Comparison of ENCODE assay signal across 8 cellular contexts in the genomic region with DNA sequence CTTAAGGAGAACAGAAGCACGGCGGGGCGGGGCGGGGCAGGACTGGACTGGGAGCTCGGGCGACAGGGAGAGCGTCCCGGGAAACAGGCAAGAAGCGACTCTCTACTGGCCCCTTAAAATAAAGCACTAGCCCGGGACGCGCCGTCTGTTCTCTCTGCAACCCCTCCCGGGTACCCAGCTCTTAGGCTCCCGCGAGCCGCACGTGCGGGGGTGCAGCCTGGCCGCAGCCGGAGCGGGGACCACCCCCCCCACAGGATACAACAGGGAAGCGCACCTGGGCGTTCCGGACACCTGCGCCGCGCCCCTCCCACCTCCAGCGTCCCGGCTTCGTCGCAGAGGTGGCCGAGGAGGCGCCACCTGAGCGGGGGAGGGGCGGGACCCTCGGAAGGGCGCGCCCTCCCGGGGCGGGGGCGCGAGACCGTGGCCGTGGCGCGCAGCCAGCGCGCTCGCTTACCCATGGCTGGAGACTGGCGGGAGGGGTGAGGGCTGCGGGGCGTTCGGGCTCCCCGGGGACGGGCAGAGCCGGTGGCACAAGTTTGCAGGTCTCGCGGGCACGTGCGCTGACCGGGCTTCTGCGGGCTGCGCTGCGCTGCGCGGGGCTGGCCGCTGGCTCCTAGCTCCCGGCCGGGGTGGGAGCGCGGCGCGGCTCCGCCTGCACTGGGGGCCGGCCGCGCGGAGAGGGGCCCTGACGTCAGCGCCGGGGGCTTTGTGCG.
DNase-seq lines count a peak whose midpoint lies in the region; ATAC-seq and TF ChIP-seq lines count a peak whose summit lies in the region.

No MANE protein-coding gene starts in this region.

- H3K9ac ChIP-seq in BLaER1: peak overlapping the region; percentile 74
- peak overlapping the region; percentile 80 for H3K9ac ChIP-seq in HUES64 (ENCODE audit: low read depth, low read length)

- peaks cover 17% of the 10 kb centered on the region; the same call in 1 of the 2 replicates for H4K20me1 ChIP-seq in BLaER1

- H3K9me3 ChIP-seq in BLaER1 (peaks cover 8% of the 10 kb centered on the region; the same call in 1 of the 2 replicates), HUES64 (ENCODE audit: insufficient read depth, low read depth, low read length) (no peaks in the 10 kb centered on the region), psoas muscle (no peaks in the 10 kb centered on the region)

- peaks cover 38% of the 10 kb centered on the region for H3K27me3 Mint-ChIP-seq in activated naive CD4-positive, alpha-beta T cell treated with anti-CD3 and anti-CD28 coated beads, Interleukin-2, amount 10 ng/mL, durations not matched to agents 7 days and 5 days

- H3K27me3 ChIP-seq in BLaER1 (peaks cover 96% of the 10 kb centered on the region), HUES64 (ENCODE audit: insufficient read depth, low read length) (no peaks in the 10 kb centered on the region), psoas muscle (ENCODE audit: insufficient read depth in 3 of 3, low read length in 2 of 3) (peaks cover 0 to 73% (median 7%) of the 10 kb centered on the region in 3 donors)

- CTCF ChIA-PET in activated naive CD4-positive, alpha-beta T cell treated with anti-CD3 and anti-CD28 coated beads, Interleukin-2, amount 10 ng/mL, durations not matched to agents 7 days and 5 days (lab: Charles Lee): no interaction called here

- intact Hi-C loops in left cardiac atrium (cut with DNase I): no loop called here
- intact Hi-C loops in psoas muscle (cut with DNase I): no loop called here

- H3K36me3 ChIP-seq in BLaER1: no peaks in the 10 kb centered on the region
- H3K36me3 ChIP-seq in HUES64 (ENCODE audit: insufficient read depth, low read length): peaks cover 15% of the 10 kb centered on the region
- no peaks in the 10 kb centered on the region for H3K36me3 ChIP-seq in psoas muscle (ENCODE audit: insufficient read depth in 1 of 2, low read depth in 1 of 2)

- no peak for DNase-seq in activated naive CD4-positive, alpha-beta T cell treated with anti-CD3 and anti-CD28 coated beads, Interleukin-2, amount 10 ng/mL, durations not matched to agents 7 days and 5 days
- DNase-seq in left cardiac atrium (peak; percentile 32), psoas muscle (peak in 1 of 2 donors; percentile 21), AML-193 (lab: John Stamatoyannopoulos, UW) (no peak)

- 0 out of 2 replicates have a peak, but pooled peaks cover 23% of the 10 kb centered on the region for H3K4me1 ChIP-seq in BLaER1
- peaks cover 52% of the 10 kb centered on the region for H3K4me1 ChIP-seq in HUES64 (ENCODE audit: insufficient read depth, low read length)
- no peaks in the 10 kb centered on the region for H3K4me1 ChIP-seq in psoas muscle

- H3K27ac ChIP-seq in BLaER1 (peak overlapping the region; percentile 74), HUES64 (ENCODE audit: low read depth, low read length) (peak overlapping the region; percentile 85; the same call in 1 of the 2 replicates), psoas muscle (no peak overlapping the region)

- no peaks in the 10 kb centered on the region for H3K36me3 Mint-ChIP-seq in activated naive CD4-positive, alpha-beta T cell treated with anti-CD3 and anti-CD28 coated beads, Interleukin-2, amount 10 ng/mL, durations not matched to agents 7 days and 5 days

- H3K4me3 ChIP-seq in BLaER1 (peak overlapping the region; percentile 71), HUES64 (ENCODE audit: low read length) (peak overlapping the region; percentile 76), psoas muscle (peak overlapping the region; percentile 61)

- H3K27ac Mint-ChIP-seq in activated naive CD4-positive, alpha-beta T cell treated with anti-CD3 and anti-CD28 coated beads, Interleukin-2, amount 10 ng/mL, durations not matched to agents 7 days and 5 days: no peak overlapping the region

- ATAC-seq in left cardiac atrium (peak; percentile 80 to 85), psoas muscle (peak in 1 of 4 donors; percentile 37), GM18858 (IDR thresholded peaks at IDR 0.05; ENCODE audit: unreplicated experiment) (no peak), GM18498 (IDR thresholded peaks at IDR 0.05; ENCODE audit: unreplicated experiment) (no peak)

- no peaks in the 10 kb centered on the region for H3K9me3 Mint-ChIP-seq in activated naive CD4-positive, alpha-beta T cell treated with anti-CD3 and anti-CD28 coated beads, Interleukin-2, amount 10 ng/mL, durations not matched to agents 7 days and 5 days

- peaks cover 5% of the 10 kb centered on the region for H3K4me1 Mint-ChIP-seq in activated naive CD4-positive, alpha-beta T cell treated with anti-CD3 and anti-CD28 coated beads, Interleukin-2, amount 10 ng/mL, durations not matched to agents 7 days and 5 days

- H3K4me3 Mint-ChIP-seq in activated naive CD4-positive, alpha-beta T cell treated with anti-CD3 and anti-CD28 coated beads, Interleukin-2, amount 10 ng/mL, durations not matched to agents 7 days and 5 days: peak overlapping the region; percentile 48

- no peak for TF ChIP-seq CTCF in psoas muscle (IDR thresholded peaks at IDR 0.05)

- peak overlapping the region; percentile 65 for H3K4me2 ChIP-seq in BLaER1

- WGBS in HUES64: under 1% methylated on average over 83 of the region's 83 CpGs
- WGBS in psoas muscle, 3 donors: 0 to 1% (median 1%) methylated on average over 30 to 81 of the region's 83 CpGs

Comparison
In these comparisons a context has a peak if more than half of its experiments do, and no peak if none do; other contexts are left out.
1. ATAC-seq: peak in left cardiac atrium (2 of 2); none in GM18858 (single experiment) and GM18498 (single experiment).
2. Peak in every context shown above with its lines, with median percentiles within 50 percentile points of each other: H3K4me3 ChIP-seq.